Comparison of ENCODE assay signal across 8 cellular contexts in the genomic region with DNA sequence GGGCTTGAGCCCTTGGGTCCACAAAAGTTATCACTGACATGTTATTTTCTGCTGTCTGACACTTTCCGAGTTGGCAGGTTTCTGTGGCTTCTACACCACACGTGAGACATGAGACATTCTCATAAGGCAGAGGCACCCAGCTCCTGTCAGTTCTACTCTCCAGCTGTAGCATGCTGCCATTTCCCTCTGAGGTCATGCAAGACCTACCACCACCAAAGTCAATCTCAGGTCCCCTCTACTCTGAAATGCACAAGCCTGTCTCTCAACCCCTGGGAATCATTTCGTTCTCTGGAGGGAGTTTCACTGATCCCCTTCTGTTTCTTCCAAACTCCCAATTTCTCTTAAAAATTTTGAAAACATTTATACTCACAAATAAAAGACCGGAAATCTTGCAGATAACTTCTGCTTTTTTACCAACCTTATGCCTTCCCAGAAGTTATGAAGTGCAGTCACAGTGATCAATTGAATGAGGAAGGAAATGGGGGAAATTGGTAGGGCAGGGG. TPM values are rescaled to one million over a fixed set of nuclear protein-coding genes. Genes with fewer than 3 reads are reported as not detected.
DNase-seq lines count a peak whose midpoint lies in the region; ATAC-seq and TF ChIP-seq lines count a peak whose summit lies in the region.

No MANE protein-coding gene starts in this region.

- H3K9me2 ChIP-seq in OCI-LY7 (ENCODE audit: insufficient read depth, low read length) = no peaks in the 10 kb centered on the region

- no peaks in the 10 kb centered on the region for H3K79me2 ChIP-seq in OCI-LY7 (ENCODE audit: insufficient read depth, low read depth, low read length)

- CTCF ChIA-PET in OCI-LY7 (lab: Charles Lee; ENCODE audit: unreplicated experiment) = no interaction called here

- no TSS peak for BruUV-seq in OCI-LY7 (replicated peaks; lab: Mats Ljungman, UMichigan)

- intact Hi-C loops in OCI-LY7 (cut with micrococcal nuclease; ENCODE audit: unreplicated experiment) = no loop called here

- H3K4me3 ChIP-seq in OCI-LY7 (ENCODE audit: low read depth, low read length, poor library complexity, severe bottlenecking) = no peak overlapping the region
- no peak overlapping the region for H3K4me3 ChIP-seq in MG63

- no peaks in the 10 kb centered on the region for H4K20me1 ChIP-seq in OCI-LY7 (ENCODE audit: insufficient read depth, low read length)

- peak overlapping the region; percentile 75 for H2AFZ ChIP-seq in OCI-LY7 (ENCODE audit: low read length)

- TF ChIP-seq CTCF in OCI-LY7 (conservative IDR thresholded peaks at IDR 0.05; ENCODE audit: low read length) = no peak

- H3K27ac ChIP-seq in OCI-LY7 (ENCODE audit: low read depth, low read length, poor library complexity, severe bottlenecking) = peak overlapping the region; percentile 17

- peaks cover 20% of the 10 kb centered on the region for H3K4me1 ChIP-seq in OCI-LY7 (ENCODE audit: insufficient read depth, low read length, poor library complexity, severe bottlenecking)

- H3K9me3 ChIP-seq in OCI-LY7 (ENCODE audit: low read length) = no peaks in the 10 kb centered on the region
- no peaks in the 10 kb centered on the region for H3K9me3 ChIP-seq in MG63

- no peaks in the 10 kb centered on the region for H3K27me3 ChIP-seq in MG63

- ATAC-seq in GM19023 (IDR thresholded peaks at IDR 0.05; ENCODE audit: unreplicated experiment) (peak; percentile 77), HG02852 (IDR thresholded peaks at IDR 0.05; ENCODE audit: unreplicated experiment) (peak; percentile 73), left lobe of liver (no peak)

- peak overlapping the region; percentile 39 for H3K4me2 ChIP-seq in OCI-LY7 (ENCODE audit: low read length)

- DNase-seq in OCI-LY7 (ENCODE audit: low spot score) (peak; percentile 63), MG63 (no peak), hippocampal formation (lab: John Stamatoyannopoulos, UW) (no peak), amniotic stem cell (lab: John Stamatoyannopoulos, UW) (no peak), left lobe of liver (ENCODE audit: low spot score) (no peak)
- DNase-seq in stimulated activated CD4-positive, alpha-beta T cell treated with anti-CD3 and anti-CD28 coated beads, Interleukin-1b, Interleukin-23, amount 100 ng/mL, for 48 hours = peak; percentile 60

- no peaks in the 10 kb centered on the region for H3K36me3 ChIP-seq in OCI-LY7 (ENCODE audit: insufficient read depth, low read length)
- no peaks in the 10 kb centered on the region for H3K36me3 ChIP-seq in MG63

- POLR2A ChIA-PET in OCI-LY7 (lab: Charles Lee) = interaction anchor here (1.4 kb wide), 1 partner anchor 105 kb away, joined by 4 read pairs; no protein-coding TSS in a partner anchor

RNA-seq across cellular contexts. Expression of a gene that starts 39.5 kb away (rescaled TPM):
- 3.7 and 4.4 TPM in 2 replicates for total RNA-seq in OCI-LY7 (2014; rRNA removed; shearing (Covaris generic))
- total RNA-seq in OCI-LY7 (2022) (11.7 and 13.5 TPM in 2 replicates), left lobe of liver (0.08 TPM)
- not detected in 2 replicates for total RNA-seq in MG63 (2014; rRNA removed; shearing (Covaris generic); ENCODE audit: low replicate concordance)

Comparison
In these comparisons a context has a peak if more than half of its experiments do, and no peak if none do; other contexts are left out.
1. DNase-seq: peak in OCI-LY7 (single experiment) and stimulated activated CD4-positive, alpha-beta T cell treated with anti-CD3 and anti-CD28 coated beads, Interleukin-1b, Interleukin-23, amount 100 ng/mL, for 48 hours (single experiment); none in MG63 (single experiment), hippocampal formation (0 of 2), amniotic stem cell (single experiment) and left lobe of liver (single experiment).